13 cellular contexts compared by ENCODE assay signal in the genomic region with DNA sequence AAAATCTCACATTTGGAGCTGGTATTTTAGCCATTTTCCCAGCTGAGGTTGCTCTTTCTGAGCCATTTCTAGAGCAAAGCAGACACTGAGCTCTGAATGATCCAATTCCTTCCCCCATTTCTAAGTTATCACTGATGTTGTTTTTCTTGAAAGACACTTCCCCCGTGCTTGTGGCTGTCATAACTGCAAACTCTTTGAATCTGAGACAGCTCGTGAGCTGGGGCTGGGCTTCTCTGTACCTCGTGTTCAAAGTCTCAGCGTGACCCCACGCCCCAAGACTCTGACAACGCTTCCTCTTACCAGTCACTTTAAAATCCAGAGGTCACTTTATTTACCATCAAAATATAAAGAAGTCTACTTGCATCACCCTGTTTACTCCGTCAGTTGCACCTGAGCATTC. TPM values are rescaled to one million over a fixed set of nuclear protein-coding genes. Genes with fewer than 3 reads are reported as not detected.
DNase-seq lines count a peak whose midpoint lies in the region; ATAC-seq, FAIRE-seq and TF ChIP-seq lines count a peak whose summit lies in the region.
"Had no signal": no experiment of that assay in that cellular context is flagged by ENCODE, and none has a peak within 500 bp of the region (broad histone marks: within the 10 kb centered on the region; RNA-seq: fewer than 3 reads in every experiment).

No MANE protein-coding gene starts in this region.

- intact Hi-C loops in endothelial cell of umbilical vein (cut with micrococcal nuclease) = no loop called here

- no peak overlapping the region for H2AFZ ChIP-seq in endothelial cell of umbilical vein (ENCODE audit: low read depth, low read length)
- H2AFZ ChIP-seq: PC-9 had no signal

- no peaks in the 10 kb centered on the region for H3K36me3 ChIP-seq in endothelial cell of umbilical vein (ENCODE audit: control insufficient read depth in 2 of 2, extremely low read depth in 1 of 2, insufficient read depth in 2 of 2, low read length in 2 of 2)

- POLR2A ChIA-PET in endothelial cell of umbilical vein (lab: Charles Lee) = no interaction called here

- peak; percentile 31 for DNase-seq in activated T-cell treated with anti-CD3 and anti-CD28 coated beads for 4 hours
- DNase-seq in endothelial cell of umbilical vein (ENCODE audit: low read depth, low spot score) = no peak
- peak; percentile 46 to 85 (median 68) for DNase-seq in stimulated activated naive CD4-positive, alpha-beta T cell (lab: John Stamatoyannopoulos, UW)
- DNase-seq in GM12891 (ENCODE audit: insufficient read length, low spot score) = no peak
- DNase-seq in NCI-H748 (lab: John Stamatoyannopoulos, UW; ENCODE audit: unreplicated experiment) = no peak
- DNase-seq: left cardiac atrium, NCI-H2029, PC-9 had no signal

- ATAC-seq in HG03439 (IDR thresholded peaks at IDR 0.05; ENCODE audit: unreplicated experiment) = no peak
- ATAC-seq: HepG2, left cardiac atrium had no signal

- H3K9ac ChIP-seq in endothelial cell of umbilical vein (replicated peaks; ENCODE audit: extremely low read depth, insufficient read depth, low read length) = no peak overlapping the region

- H3K9me3 Mint-ChIP-seq in T-helper 1 cell treated with Interleukin-12 subunit alpha and Interleukin-12 subunit beta and Interleukin-4 antibody, amounts not matched to agents 30 μg/mL and 1 μg/mL, for 36 hours = no peaks in the 10 kb centered on the region

- TF ChIP-seq POLR2A in endothelial cell of umbilical vein (IDR thresholded peaks at IDR 0.05; ENCODE audit: low read depth, low read length) (no peak), GM12891 (IDR thresholded peaks at IDR 0.05; ENCODE audit: low read depth, low read length) (no peak)

- BruUV-seq in endothelial cell of umbilical vein (replicated peaks; lab: Mats Ljungman, UMichigan) = no TSS peak

- H3K27ac ChIP-seq in endothelial cell of umbilical vein (ENCODE audit: insufficient read depth, low read depth, low read length) = no peak overlapping the region
- H3K27ac ChIP-seq: PC-9 had no signal

- FAIRE-seq in endothelial cell of umbilical vein (lab: Jason Lieb, UNC) = peak; percentile 56
- FAIRE-seq in GM12891 (lab: Jason Lieb, UNC) = no peak
- FAIRE-seq: bronchial epithelial cell, HepG2 had no signal

- peaks cover 88% of the 10 kb centered on the region for H3K4me1 Mint-ChIP-seq in T-helper 1 cell treated with Interleukin-12 subunit alpha and Interleukin-12 subunit beta and Interleukin-4 antibody, amounts not matched to agents 30 μg/mL and 1 μg/mL, for 36 hours (ENCODE audit: low read depth)

- H4K20me1 ChIP-seq in endothelial cell of umbilical vein (replicated peaks; ENCODE audit: control insufficient read depth, extremely low read depth, insufficient read depth, low read length) = no peaks in the 10 kb centered on the region

- H3K27ac Mint-ChIP-seq in T-helper 1 cell treated with Interleukin-12 subunit alpha and Interleukin-12 subunit beta and Interleukin-4 antibody, amounts not matched to agents 30 μg/mL and 1 μg/mL, for 36 hours = peak overlapping the region; percentile 98

- CTCF ChIA-PET in endothelial cell of umbilical vein (lab: Charles Lee) = no interaction called here

- H3K9me1 ChIP-seq in endothelial cell of umbilical vein (replicated peaks; ENCODE audit: control insufficient read depth, extremely low read depth, insufficient read depth, low read length) = no peaks in the 10 kb centered on the region

- peak overlapping the region; percentile 73 for H3K4me3 Mint-ChIP-seq in T-helper 1 cell treated with Interleukin-12 subunit alpha and Interleukin-12 subunit beta and Interleukin-4 antibody, amounts not matched to agents 30 μg/mL and 1 μg/mL, for 36 hours

- dilution Hi-C loops in endothelial cell of umbilical vein (cut with MboI; ENCODE audit: extremely low pct_ligation_motif_present, low sequenced_read_pairs) = no loop called here

- H3K27me3 ChIP-seq in endothelial cell of umbilical vein (ENCODE audit: control insufficient read depth in 2 of 2, insufficient read depth in 2 of 2, low read length in 2 of 2) = no peaks in the 10 kb centered on the region

- H3K36me3 Mint-ChIP-seq in T-helper 1 cell treated with Interleukin-12 subunit alpha and Interleukin-12 subunit beta and Interleukin-4 antibody, amounts not matched to agents 30 μg/mL and 1 μg/mL, for 36 hours (ENCODE audit: low read depth) = peaks cover 32% of the 10 kb centered on the region

- no peak overlapping the region for H3K4me2 ChIP-seq in endothelial cell of umbilical vein (ENCODE audit: insufficient read depth, low read length)
- H3K4me2 ChIP-seq: PC-9 had no signal

- H3K4me3 ChIP-seq in endothelial cell of umbilical vein (replicated peaks in 1 of 3; ENCODE audit: insufficient read depth in 1 of 3, low read depth in 1 of 3, low read length in 3 of 3) = no peak overlapping the region
- H3K4me3 ChIP-seq: PC-9 had no signal

- peaks cover 7% of the 10 kb centered on the region for H3K4me1 ChIP-seq in endothelial cell of umbilical vein (ENCODE audit: control insufficient read depth, extremely low read depth, insufficient read depth, low read length)

- no peaks in the 10 kb centered on the region for H3K79me2 ChIP-seq in endothelial cell of umbilical vein (ENCODE audit: control insufficient read depth, insufficient read depth, low read length)

- no peak for TF ChIP-seq CTCF in endothelial cell of umbilical vein (IDR thresholded peaks at IDR 0.05; ENCODE audit: extremely low read depth in 1 of 2, insufficient read depth in 1 of 2, low read depth in 1 of 2, low read length in 2 of 2)

- H3K9me3 ChIP-seq in endothelial cell of umbilical vein (replicated peaks; ENCODE audit: control insufficient read depth, insufficient read depth, low read length) = no peaks in the 10 kb centered on the region

- H3K27me3 Mint-ChIP-seq in T-helper 1 cell treated with Interleukin-12 subunit alpha and Interleukin-12 subunit beta and Interleukin-4 antibody, amounts not matched to agents 30 μg/mL and 1 μg/mL, for 36 hours (ENCODE audit: low read depth) = no peaks in the 10 kb centered on the region

TF ChIP-seq in endothelial cell of umbilical vein, 7 proteins besides CTCF, POLR2A, EP300 and RAD21:
- TF ChIP-seq MYC (IDR thresholded peaks at IDR 0.05; ENCODE audit: low read depth, low read length) (no peak), FOS (IDR thresholded peaks at IDR 0.05; ENCODE audit: borderline replicate concordance, insufficient read depth, low read length) (no peak), POLR2AphosphoS5 (IDR thresholded peaks at IDR 0.05; ENCODE audit: insufficient read depth, low read depth, low read length) (no peak), GATA2 (IDR thresholded peaks at IDR 0.05; ENCODE audit: insufficient read depth, insufficient read length, low read depth, low read length) (no peak), JUN (IDR thresholded peaks at IDR 0.05; ENCODE audit: borderline replicate concordance, insufficient read depth, insufficient read length, low read depth) (no peak), EZH2 (IDR thresholded peaks at IDR 0.05; ENCODE audit: borderline replicate concordance, low read depth, low read length, severe bottlenecking) (no peak)
- TF ChIP-seq, protein P1, sequence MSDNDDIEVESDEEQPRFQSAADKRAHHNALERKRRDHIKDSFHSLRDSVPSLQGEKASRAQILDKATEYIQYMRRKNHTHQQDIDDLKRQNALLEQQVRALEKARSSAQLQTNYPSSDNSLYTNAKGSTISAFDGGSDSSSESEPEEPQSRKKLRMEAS (IDR thresholded peaks at IDR 0.05; ENCODE audit: insufficient read depth, insufficient read length) = no peak

TF ChIP-seq in GM12891, 5 proteins besides CTCF, POLR2A, EP300 and RAD21:
- no peak for TF ChIP-seq POU2F2 (IDR thresholded peaks at IDR 0.05; ENCODE audit: low read depth, low read length)

RNA-seq across cellular contexts. Expression of a gene that starts 35.1 kb away (rescaled TPM):
- not detected in 2 replicates for total RNA-seq in endothelial cell of umbilical vein
- polyA plus RNA-seq in endothelial cell of umbilical vein = not detected in 2 replicates
- polyA plus RNA-seq in endothelial cell of umbilical vein (2011; cell fraction: cytosol; rRNA removed) = not detected in 2 replicates
- not detected in 2 replicates for polyA plus RNA-seq in endothelial cell of umbilical vein (2011; cell fraction: nucleus; rRNA removed)
- polyA plus RNA-seq in endothelial cell of umbilical vein (2012) = not detected in 2 replicates
- polyA minus RNA-seq in endothelial cell of umbilical vein = not detected in 2 replicates
- polyA minus RNA-seq in endothelial cell of umbilical vein (2011; cell fraction: cytosol; rRNA and poly(A)+ RNA removed) = not detected
- polyA minus RNA-seq in endothelial cell of umbilical vein (2011; cell fraction: nucleus; rRNA and poly(A)+ RNA removed) = not detected in 2 replicates
- not detected for polyA plus RNA-seq in GM12891 (2012; ENCODE audit: low read depth, missing spikeins)
- total RNA-seq: bronchial epithelial cell, fibroblast of villous mesenchyme, HepG2, left cardiac atrium, PC-9 had no signal
- polyA plus RNA-seq: HepG2 had no signal

Comparison
In these comparisons a context has a peak if more than half of its experiments do, and no peak if none do; other contexts are left out.
1. DNase-seq: peak in activated T-cell treated with anti-CD3 and anti-CD28 coated beads for 4 hours (single experiment) and stimulated activated naive CD4-positive, alpha-beta T cell (6 of 6); none in endothelial cell of umbilical vein (single experiment), GM12891 (single experiment) and NCI-H748 (single experiment).